1 cellular context compared by ENCODE assay signal in the genomic region with DNA sequence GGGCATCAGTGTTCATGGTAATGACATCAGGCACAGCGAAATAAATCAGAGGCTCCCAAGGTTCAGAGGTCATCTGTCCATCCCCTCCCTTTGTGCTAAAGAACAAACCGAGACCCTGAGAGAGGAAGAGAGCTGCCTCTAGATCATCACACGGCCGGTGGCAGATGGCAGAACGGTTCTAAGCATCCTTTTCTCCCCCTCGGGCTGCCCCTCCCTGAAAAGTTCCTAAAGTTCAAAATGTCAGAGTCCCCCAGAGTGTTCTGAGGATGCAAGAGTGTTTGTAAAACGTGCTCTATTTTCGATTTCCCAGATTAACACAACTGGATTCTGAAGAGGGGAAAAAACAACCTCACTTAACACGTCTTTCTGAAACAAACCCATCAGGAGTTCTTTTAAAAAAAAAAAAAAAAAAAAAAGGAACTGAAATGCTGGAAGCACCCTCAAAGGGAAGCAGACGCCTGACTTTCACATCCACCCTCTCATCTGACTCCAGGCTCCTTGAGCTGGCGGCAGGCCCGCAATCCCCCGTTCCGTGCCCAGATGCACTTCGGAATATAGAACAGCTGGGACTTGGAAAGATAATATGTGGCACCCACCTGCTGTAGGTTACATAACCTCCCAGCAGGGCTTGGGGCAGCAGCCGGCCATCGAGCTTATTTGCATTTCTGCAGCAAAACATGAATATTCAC.
TF ChIP-seq lines count a peak whose summit lies in the region.

No MANE protein-coding gene starts in this region.

TF ChIP-seq in HCT116, 20 proteins besides CTCF, POLR2A, EP300 and RAD21 (continued from another document):
- TF ChIP-seq SRF (IDR thresholded peaks at IDR 0.05; ENCODE audit: low read depth) (no peak), JUND (IDR thresholded peaks at IDR 0.05) (no peak), EGR1 (IDR thresholded peaks at IDR 0.05; ENCODE audit: low read depth) (no peak), SIN3A (IDR thresholded peaks at IDR 0.05; ENCODE audit: low read depth) (no peak), REST (IDR thresholded peaks at IDR 0.05; ENCODE audit: low read depth) (no peak)
TF ChIP-seq in HCT116: peak in this region for 0.
